12 cellular contexts compared by ENCODE assay signal in genomic region chr9:113853333-113853732, GRCh38. TPM values are rescaled to one million over a fixed set of nuclear protein-coding genes. Genes with fewer than 3 reads are reported as not detected.
DNase-seq lines count a peak whose midpoint lies in the region; ATAC-seq and TF ChIP-seq lines count a peak whose summit lies in the region.
"Had no signal": no experiment of that assay in that cellular context is flagged by ENCODE, and none has a peak within 500 bp of the region (broad histone marks: within the 10 kb centered on the region; RNA-seq: fewer than 3 reads in every experiment).

No MANE protein-coding gene starts in this region.

- CTCF ChIA-PET in GM10248 (lab: Yijun Ruan, JAX): interaction anchor here (0.7 to 1.9 kb wide), 6 partner anchors 11 to 46 kb away, joined by 4 to 6 read pairs (median 4); no protein-coding TSS in a partner anchor

- no peaks in the 10 kb centered on the region for H3K27me3 ChIP-seq in Karpas-422 (ENCODE audit: low read length)

- peaks cover 10% of the 10 kb centered on the region for H3K9me3 Mint-ChIP-seq in neural crest cell
- peaks cover 3 to 5% of the 10 kb centered on the region in 2 donors for H3K9me3 Mint-ChIP-seq in activated T-cell treated with anti-CD3 and anti-CD28 coated beads, Interleukin-2, amount 50 U/mL, for 72 hours

- no peak overlapping the region for H3K9ac ChIP-seq in Karpas-422 (ENCODE audit: low read length)

- no peaks in the 10 kb centered on the region for H4K20me1 ChIP-seq in Karpas-422 (ENCODE audit: insufficient read depth, low read depth, low read length)

- no peaks in the 10 kb centered on the region for H3K4me1 ChIP-seq in Karpas-422 (ENCODE audit: low read length)

- ATAC-seq in activated T-cell treated with anti-CD3 and anti-CD28 coated beads, Interleukin-2, amount 50 U/mL, for 72 hours (replicated peaks in 1 of 2): no peak
- no peak for ATAC-seq in GM19463 (IDR thresholded peaks at IDR 0.05; ENCODE audit: unreplicated experiment)

- H3K36me3 Mint-ChIP-seq in neural crest cell (ENCODE audit: low read depth): peaks cover 2% of the 10 kb centered on the region
- peaks cover 4 to 5% of the 10 kb centered on the region in 2 donors for H3K36me3 Mint-ChIP-seq in activated T-cell treated with anti-CD3 and anti-CD28 coated beads, Interleukin-2, amount 50 U/mL, for 72 hours (ENCODE audit: insufficient read depth in 2 of 2)
- H3K36me3 Mint-ChIP-seq: brain had no signal

- no peaks in the 10 kb centered on the region for H3K9me3 ChIP-seq in Karpas-422 (ENCODE audit: low read length)

- H3K27me3 Mint-ChIP-seq in neural crest cell (ENCODE audit: low read depth): no peaks in the 10 kb centered on the region
- H3K27me3 Mint-ChIP-seq in activated T-cell treated with anti-CD3 and anti-CD28 coated beads, Interleukin-2, amount 50 U/mL, for 72 hours (ENCODE audit: low read depth): peaks cover 7% of the 10 kb centered on the region
- H3K27me3 Mint-ChIP-seq: brain had no signal

- H3K27ac Mint-ChIP-seq in neural crest cell (ENCODE audit: unreplicated experiment): no peak overlapping the region
- H3K27ac Mint-ChIP-seq in activated T-cell treated with anti-CD3 and anti-CD28 coated beads, Interleukin-2, amount 50 U/mL, for 72 hours: no peak overlapping the region
- H3K27ac Mint-ChIP-seq: brain had no signal

- H3K4me3 ChIP-seq in Karpas-422 (ENCODE audit: low read length) (no peak overlapping the region), cardiac fibroblast (replicated peaks in 1 of 2; ENCODE audit: low read depth in 2 of 2, low read length in 2 of 2) (no peak overlapping the region)

- DNase-seq in GM10248 (ENCODE audit: extremely low spot score): no peak
- peak; percentile 60 for DNase-seq in Karpas-422
- peak; percentile 7 to 13 for DNase-seq in cardiac fibroblast (ENCODE audit: low read depth in 2 of 2)
- DNase-seq in neural crest cell (ENCODE audit: low read depth, low spot score): no peak
- DNase-seq in NCI-H2107 treated with DMSO at 0.1 percent for 48 hours (lab: John Stamatoyannopoulos, UW; ENCODE audit: unreplicated experiment): no peak
- DNase-seq in activated T-cell treated with anti-CD3 and anti-CD28 coated beads, Interleukin-2, amount 50 U/mL, for 72 hours: no peak
- DNase-seq in activated naive CD4-positive, alpha-beta T cell (lab: John Stamatoyannopoulos, UW): no peak
- DNase-seq: activated CD4-positive, alpha-beta T cell treated with anti-CD3 and anti-CD28 coated beads for 1 hour; NCI-H1930; stimulated activated CD4-positive, alpha-beta T cell treated with anti-CD3 and anti-CD28 coated beads, Interleukin-4, amount 100 ng/mL, for 1 hour had no signal

- no peak overlapping the region for H2AFZ ChIP-seq in Karpas-422 (ENCODE audit: low read length)

- no peak overlapping the region for H3K4me2 ChIP-seq in Karpas-422 (ENCODE audit: low read depth, low read length, poor library complexity, severe bottlenecking)

- peaks cover 11% of the 10 kb centered on the region for H3K4me1 Mint-ChIP-seq in neural crest cell
- peaks cover 17% of the 10 kb centered on the region for H3K4me1 Mint-ChIP-seq in activated T-cell treated with anti-CD3 and anti-CD28 coated beads, Interleukin-2, amount 50 U/mL, for 72 hours (ENCODE audit: low read depth)

- H3K27ac ChIP-seq in Karpas-422 (ENCODE audit: low read length): no peak overlapping the region

- no peaks in the 10 kb centered on the region for H3K9me2 ChIP-seq in Karpas-422 (replicated peaks; ENCODE audit: insufficient read depth, low read length)

- TF ChIP-seq CTCF in GM10248 (IDR thresholded peaks at IDR 0.05; ENCODE audit: control extremely low read depth, extremely low read depth, low read depth, missing control alignments) (peak; percentile 6), cardiac fibroblast (IDR thresholded peaks at IDR 0.05; ENCODE audit: low read depth, low read length) (peak; percentile 52), neural crest cell (conservative IDR thresholded peaks at IDR 0.05) (peak; percentile 51)

- POLR2A ChIA-PET in GM10248 (lab: Yijun Ruan, JAX): no interaction called here

- H3K36me3 ChIP-seq in Karpas-422 (ENCODE audit: insufficient read depth, low read length): no peaks in the 10 kb centered on the region

- no peak overlapping the region for H3K4me3 Mint-ChIP-seq in neural crest cell
- no peak overlapping the region for H3K4me3 Mint-ChIP-seq in activated T-cell treated with anti-CD3 and anti-CD28 coated beads, Interleukin-2, amount 50 U/mL, for 72 hours
- H3K4me3 Mint-ChIP-seq: brain had no signal

- no peaks in the 10 kb centered on the region for H3K79me2 ChIP-seq in Karpas-422 (ENCODE audit: low read length)

RNA-seq across cellular contexts. Expression of gene ZNF618, which starts 22.8 kb away (rescaled TPM):
- total RNA-seq in Karpas-422 (2014; rRNA removed; shearing (Covaris generic); ENCODE audit: low replicate concordance): not detected in 2 replicates
- 60.8 and 64.2 TPM in 2 replicates for total RNA-seq in neural crest cell
- under 1 TPM; 0.23 to 0.62 TPM for total RNA-seq in activated T-cell treated with anti-CD3 and anti-CD28 coated beads, Interleukin-2, amount 50 U/mL, for 72 hours

Comparison
In these comparisons a context has a peak if more than half of its experiments do, and no peak if none do; other contexts are left out.
1. DNase-seq: peak in Karpas-422 (single experiment) and cardiac fibroblast (2 of 2); none in GM10248 (single experiment), neural crest cell (single experiment), NCI-H2107 treated with DMSO at 0.1 percent for 48 hours (single experiment), activated T-cell treated with anti-CD3 and anti-CD28 coated beads, Interleukin-2, amount 50 U/mL, for 72 hours (0 of 2) and activated naive CD4-positive, alpha-beta T cell (0 of 4).
2. RNA of gene ZNF618, which starts 22.8 kb away (total RNA-seq): 60.8 to 64.2 TPM in neural crest cell; 0.23 to 0.62 TPM in activated T-cell treated with anti-CD3 and anti-CD28 coated beads, Interleukin-2, amount 50 U/mL, for 72 hours and not detected in Karpas-422; every median in the first group is over 10 times any median in the second.
3. Peak in every context shown above with its lines, with median percentiles within 50 percentile points of each other: CTCF ChIP-seq.